In the genomic region with DNA sequence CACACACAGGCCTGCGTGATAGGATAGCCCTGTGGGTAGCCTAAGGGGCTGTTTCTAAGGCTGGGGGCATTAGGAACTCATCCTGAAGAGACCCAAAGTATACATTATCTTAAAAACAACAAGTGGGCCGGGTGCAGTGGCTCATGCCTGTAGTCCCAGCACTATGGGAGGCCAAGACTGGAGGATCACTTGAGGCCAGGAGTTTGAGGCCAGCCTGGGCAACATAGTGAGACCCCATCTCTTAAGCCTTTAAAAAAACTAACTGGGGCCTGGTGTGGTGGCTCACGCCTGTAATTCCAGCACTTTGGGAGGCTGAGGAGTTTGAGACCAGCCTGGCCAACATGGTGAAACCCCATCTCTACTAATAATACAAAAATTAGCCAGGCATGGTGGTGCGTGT, we compare ENCODE assay signal across 1 cellular context.
TF ChIP-seq lines count a peak whose summit lies in the region.

No MANE protein-coding gene starts in this region.

TF ChIP-seq in K562, 482 proteins besides CTCF, POLR2A, EP300 and RAD21:
- TF ChIP-seq RBM25 (IDR thresholded peaks at IDR 0.05; ENCODE audit: low read depth, low read length, severe bottlenecking) (peak; percentile 20), ZNF121 (CRISPR knock-in tag; conservative IDR thresholded peaks at IDR 0.05) (peak; percentile 72)
